6 cellular contexts compared by ENCODE assay signal in genomic region chr7:102490529-102491075, GRCh38. TPM values are rescaled to one million over a fixed set of nuclear protein-coding genes. Genes with fewer than 3 reads are reported as not detected.
DNase-seq lines count a peak whose midpoint lies in the region; ATAC-seq and TF ChIP-seq lines count a peak whose summit lies in the region.
"Not testable (repeated sequence)": the region's sequence is repeated elsewhere in the genome, so short reads cannot be mapped to it uniquely, and the experiment has no call there.

No MANE protein-coding gene starts in this region.

- H3K27me3 Mint-ChIP-seq in WTC11 (ENCODE audit: low read depth); activated naive CD8-positive, alpha-beta T cell treated with anti-CD3 and anti-CD28 coated beads, Interleukin-2, amount 50 U/mL, for 24 hours; stimulated activated naive CD8-positive, alpha-beta T cell treated with anti-CD3 and anti-CD28 coated beads, Interleukin-15, amount 100 ng/mL, for 72 hours: not testable (repeated sequence)

- POLR2A ChIA-PET in WTC11 (lab: Charles Lee), result not testable (repeated sequence)

- H3K4me3 Mint-ChIP-seq in WTC11; activated naive CD8-positive, alpha-beta T cell treated with anti-CD3 and anti-CD28 coated beads, Interleukin-2, amount 50 U/mL, for 24 hours; stimulated activated naive CD8-positive, alpha-beta T cell treated with anti-CD3 and anti-CD28 coated beads, Interleukin-15, amount 100 ng/mL, for 72 hours: not testable (repeated sequence)

- DNase-seq in WTC11 (ENCODE audit: low spot score) (peak; percentile 100), mesenteric fat pad (ENCODE audit: low spot score) (peak; percentile 74)
- DNase-seq in activated naive CD8-positive, alpha-beta T cell treated with anti-CD3 and anti-CD28 coated beads, Interleukin-2, amount 50 U/mL, for 24 hours, result peak; percentile 75
- peak; percentile 50 to 60 for DNase-seq in stimulated activated naive CD8-positive, alpha-beta T cell treated with anti-CD3 and anti-CD28 coated beads, Interleukin-15, amount 100 ng/mL, for 72 hours

- H3K4me1 Mint-ChIP-seq in WTC11; activated naive CD8-positive, alpha-beta T cell treated with anti-CD3 and anti-CD28 coated beads, Interleukin-2, amount 50 U/mL, for 24 hours; stimulated activated naive CD8-positive, alpha-beta T cell treated with anti-CD3 and anti-CD28 coated beads, Interleukin-15, amount 100 ng/mL, for 72 hours: not testable (repeated sequence)

- CTCF ChIA-PET in WTC11 (lab: Charles Lee), result not testable (repeated sequence)

- ATAC-seq in GM19351 (IDR thresholded peaks at IDR 0.05; ENCODE audit: unreplicated experiment) (peak; percentile 61), HG02981 (IDR thresholded peaks at IDR 0.05; ENCODE audit: unreplicated experiment) (peak; percentile 50), WTC11 (peak; percentile 93)
- peak; percentile 66 for ATAC-seq in activated naive CD8-positive, alpha-beta T cell treated with anti-CD3 and anti-CD28 coated beads, Interleukin-2, amount 50 U/mL, for 24 hours
- peak; percentile 47 for ATAC-seq in stimulated activated naive CD8-positive, alpha-beta T cell treated with anti-CD3 and anti-CD28 coated beads, Interleukin-15, amount 100 ng/mL, for 72 hours

- TF ChIP-seq CTCF in WTC11 (IDR thresholded peaks at IDR 0.05), result not testable (repeated sequence)

- not testable (repeated sequence) for H3K27ac Mint-ChIP-seq in WTC11; activated naive CD8-positive, alpha-beta T cell treated with anti-CD3 and anti-CD28 coated beads, Interleukin-2, amount 50 U/mL, for 24 hours; stimulated activated naive CD8-positive, alpha-beta T cell treated with anti-CD3 and anti-CD28 coated beads, Interleukin-15, amount 100 ng/mL, for 72 hours

- not testable (repeated sequence) for H3K9me3 Mint-ChIP-seq in WTC11; activated naive CD8-positive, alpha-beta T cell treated with anti-CD3 and anti-CD28 coated beads, Interleukin-2, amount 50 U/mL, for 24 hours; stimulated activated naive CD8-positive, alpha-beta T cell treated with anti-CD3 and anti-CD28 coated beads, Interleukin-15, amount 100 ng/mL, for 72 hours

- not testable (repeated sequence) for H3K36me3 Mint-ChIP-seq in WTC11; activated naive CD8-positive, alpha-beta T cell treated with anti-CD3 and anti-CD28 coated beads, Interleukin-2, amount 50 U/mL, for 24 hours (ENCODE audit: low read depth)

RNA-seq across cellular contexts. Expression of gene POLR2J, which starts 11.9 kb away (rescaled TPM):
- 45.9 to 51.7 TPM (median 50.5 TPM) in 3 replicates for total RNA-seq in WTC11 (2021)
- 43.6 TPM for total RNA-seq in mesenteric fat pad

RNA-seq across cellular contexts. Expression of gene LRWD1, which starts 25.8 kb away (rescaled TPM):
- total RNA-seq in WTC11 (2021), result 37.4 to 41.7 TPM (median 39.6 TPM) in 3 replicates
- total RNA-seq in mesenteric fat pad, result 14.8 TPM

RNA-seq across cellular contexts. Expression of gene ALKBH4, which starts 25.9 kb away (rescaled TPM):
- 20.4 to 24.8 TPM (median 22.9 TPM) in 3 replicates for total RNA-seq in WTC11 (2021)
- 7.0 TPM for total RNA-seq in mesenteric fat pad

RNA-seq across cellular contexts. Expression of gene RASA4B, which starts 27.0 kb away (rescaled TPM):
- total RNA-seq in WTC11 (2021), result 3.6 to 6.2 TPM (median 3.9 TPM) in 3 replicates
- total RNA-seq in mesenteric fat pad, result 16.3 TPM

RNA-seq across cellular contexts. Expression of gene UPK3BL2, which starts 52.9 kb away (rescaled TPM):
- 9.0 to 11.2 TPM (median 10.5 TPM) in 3 replicates for total RNA-seq in WTC11 (2021)
- total RNA-seq in mesenteric fat pad, result 9.9 TPM

Comparison
In these comparisons a context has a peak if more than half of its experiments do, and no peak if none do; other contexts are left out.
1. Peak in every context shown above with its lines: DNase-seq and ATAC-seq.